ENCODE assay signal across 1 cellular context in the genomic region with DNA sequence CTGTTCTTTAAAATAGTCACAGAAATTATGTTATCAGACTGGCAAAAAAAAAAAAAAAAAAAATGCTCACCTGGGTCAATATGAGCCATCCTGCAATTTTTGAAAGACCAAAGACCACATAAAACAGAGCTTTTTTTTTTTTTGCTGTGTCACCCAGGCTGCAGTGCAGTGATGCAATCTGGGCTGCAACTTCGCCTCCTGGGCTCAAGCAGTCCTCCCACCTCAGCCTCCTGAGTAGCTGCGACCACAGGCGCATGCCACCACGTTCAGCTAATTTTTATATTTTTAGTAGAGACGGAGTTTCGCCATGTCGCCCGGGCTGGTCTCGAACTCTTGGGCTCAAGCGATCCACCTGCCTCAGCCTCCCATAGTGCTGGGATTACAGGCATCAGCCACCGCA.
TF ChIP-seq lines count a peak whose summit lies in the region.

No MANE protein-coding gene starts in this region.

TF ChIP-seq in HepG2, 621 proteins besides CTCF, POLR2A, EP300 and RAD21 (continued from another document and continues in another):
- TF ChIP-seq, protein P1, sequence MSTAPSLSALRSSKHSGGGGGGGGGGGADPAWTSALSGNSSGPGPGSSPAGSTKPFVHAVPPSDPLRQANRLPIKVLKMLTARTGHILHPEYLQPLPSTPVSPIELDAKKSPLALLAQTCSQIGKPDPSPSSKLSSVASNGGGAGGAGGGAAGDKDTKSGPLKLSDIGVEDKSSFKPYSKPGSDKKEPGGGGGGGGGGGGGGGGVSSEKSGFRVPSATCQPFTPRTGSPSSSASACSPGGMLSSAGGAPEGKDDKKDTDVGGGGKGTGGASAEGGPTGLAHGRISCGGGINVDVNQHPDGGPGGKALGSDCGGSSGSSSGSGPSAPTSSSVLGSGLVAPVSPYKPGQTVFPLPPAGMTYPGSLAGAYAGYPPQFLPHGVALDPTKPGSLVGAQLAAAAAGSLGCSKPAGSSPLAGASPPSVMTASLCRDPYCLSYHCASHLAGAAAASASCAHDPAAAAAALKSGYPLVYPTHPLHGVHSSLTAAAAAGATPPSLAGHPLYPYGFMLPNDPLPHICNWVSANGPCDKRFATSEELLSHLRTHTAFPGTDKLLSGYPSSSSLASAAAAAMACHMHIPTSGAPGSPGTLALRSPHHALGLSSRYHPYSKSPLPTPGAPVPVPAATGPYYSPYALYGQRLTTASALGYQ (CRISPR knock-in tag; IDR thresholded peaks at IDR 0.05) = 0 out of 2 replicates have a peak, but pooled peaks have one; percentile 27
- TF ChIP-seq, protein P2, sequence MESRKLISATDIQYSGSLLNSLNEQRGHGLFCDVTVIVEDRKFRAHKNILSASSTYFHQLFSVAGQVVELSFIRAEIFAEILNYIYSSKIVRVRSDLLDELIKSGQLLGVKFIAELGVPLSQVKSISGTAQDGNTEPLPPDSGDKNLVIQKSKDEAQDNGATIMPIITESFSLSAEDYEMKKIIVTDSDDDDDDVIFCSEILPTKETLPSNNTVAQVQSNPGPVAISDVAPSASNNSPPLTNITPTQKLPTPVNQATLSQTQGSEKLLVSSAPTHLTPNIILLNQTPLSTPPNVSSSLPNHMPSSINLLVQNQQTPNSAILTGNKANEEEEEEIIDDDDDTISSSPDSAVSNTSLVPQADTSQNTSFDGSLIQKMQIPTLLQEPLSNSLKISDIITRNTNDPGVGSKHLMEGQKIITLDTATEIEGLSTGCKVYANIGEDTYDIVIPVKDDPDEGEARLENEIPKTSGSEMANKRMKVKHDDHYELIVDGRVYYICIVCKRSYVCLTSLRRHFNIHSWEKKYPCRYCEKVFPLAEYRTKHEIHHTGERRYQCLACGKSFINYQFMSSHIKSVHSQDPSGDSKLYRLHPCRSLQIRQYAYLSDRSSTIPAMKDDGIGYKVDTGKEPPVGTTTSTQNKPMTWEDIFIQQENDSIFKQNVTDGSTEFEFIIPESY (CRISPR knock-in tag; IDR thresholded peaks at IDR 0.05) = peak; percentile 80
- TF ChIP-seq CREM (IDR thresholded peaks at IDR 0.05) (peak; percentile 50; the same call in 1 of the 2 replicates), CREM (CRISPR knock-in tag; IDR thresholded peaks at IDR 0.05) (no peak), KDM2A (CRISPR knock-in tag; IDR thresholded peaks at IDR 0.05; ENCODE audit: borderline replicate concordance, low read depth) (0 out of 2 replicates have a peak, but pooled peaks have one; percentile 20), TEAD3 (CRISPR knock-in tag; optimal IDR thresholded peaks at IDR 0.05; ENCODE audit: borderline replicate concordance) (peak; percentile 47), KLF11 (CRISPR knock-in tag; IDR thresholded peaks at IDR 0.05) (no peak), SOX6 (IDR thresholded peaks at IDR 0.05) (no peak), SOX6 (CRISPR knock-in tag; IDR thresholded peaks at IDR 0.05) (peak; percentile 78), BRD4 (CRISPR knock-in tag; IDR thresholded peaks at IDR 0.05) (peak; percentile 75; the same call in 1 of the 2 replicates), ZBTB8A (CRISPR knock-in tag; IDR thresholded peaks at IDR 0.05; ENCODE audit: borderline replicate concordance, low read depth) (no peak), ZSCAN9 (CRISPR knock-in tag; IDR thresholded peaks at IDR 0.05; ENCODE audit: borderline replicate concordance) (no peak), ARNT (IDR thresholded peaks at IDR 0.05) (no peak), ZBTB20 (CRISPR knock-in tag; IDR thresholded peaks at IDR 0.05; ENCODE audit: borderline replicate concordance, low read depth) (peak; percentile 67; the same call in 1 of the 2 replicates), ZNF33B (CRISPR knock-in tag; IDR thresholded peaks at IDR 0.05) (no peak), SUZ12 (IDR thresholded peaks at IDR 0.05; ENCODE audit: low read depth, low read length) (no peak), ZMYM3 (CRISPR knock-in tag; IDR thresholded peaks at IDR 0.05) (peak; percentile 96), NCOR1 (IDR thresholded peaks at IDR 0.05; ENCODE audit: borderline replicate concordance, low read length) (peak; percentile 43; the same call in 1 of the 2 replicates), TAF1 (CRISPR knock-in tag; IDR thresholded peaks at IDR 0.05) (no peak), MYC (CRISPR knock-in tag; IDR thresholded peaks at IDR 0.05; ENCODE audit: borderline replicate concordance) (no peak), SALL1 (CRISPR knock-in tag; IDR thresholded peaks at IDR 0.05) (peak; percentile 97), PITX1 (CRISPR knock-in tag; IDR thresholded peaks at IDR 0.05) (0 out of 2 replicates have a peak, but pooled peaks have one; percentile 29), RXRB (CRISPR knock-in tag; IDR thresholded peaks at IDR 0.05; ENCODE audit: borderline replicate concordance) (peak; percentile 67; the same call in 1 of the 2 replicates), BCL6 (CRISPR knock-in tag; IDR thresholded peaks at IDR 0.05) (0 out of 2 replicates have a peak, but pooled peaks have one; percentile 17), CAMTA2 (CRISPR knock-in tag; IDR thresholded peaks at IDR 0.05; ENCODE audit: borderline replicate concordance) (no peak)
- TF ChIP-seq, protein P3, sequence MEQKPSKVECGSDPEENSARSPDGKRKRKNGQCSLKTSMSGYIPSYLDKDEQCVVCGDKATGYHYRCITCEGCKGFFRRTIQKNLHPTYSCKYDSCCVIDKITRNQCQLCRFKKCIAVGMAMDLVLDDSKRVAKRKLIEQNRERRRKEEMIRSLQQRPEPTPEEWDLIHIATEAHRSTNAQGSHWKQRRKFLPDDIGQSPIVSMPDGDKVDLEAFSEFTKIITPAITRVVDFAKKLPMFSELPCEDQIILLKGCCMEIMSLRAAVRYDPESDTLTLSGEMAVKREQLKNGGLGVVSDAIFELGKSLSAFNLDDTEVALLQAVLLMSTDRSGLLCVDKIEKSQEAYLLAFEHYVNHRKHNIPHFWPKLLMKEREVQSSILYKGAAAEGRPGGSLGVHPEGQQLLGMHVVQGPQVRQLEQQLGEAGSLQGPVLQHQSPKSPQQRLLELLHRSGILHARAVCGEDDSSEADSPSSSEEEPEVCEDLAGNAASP (CRISPR knock-in tag; IDR thresholded peaks at IDR 0.05; ENCODE audit: borderline replicate concordance) = no peak
- TF ChIP-seq, protein P4, sequence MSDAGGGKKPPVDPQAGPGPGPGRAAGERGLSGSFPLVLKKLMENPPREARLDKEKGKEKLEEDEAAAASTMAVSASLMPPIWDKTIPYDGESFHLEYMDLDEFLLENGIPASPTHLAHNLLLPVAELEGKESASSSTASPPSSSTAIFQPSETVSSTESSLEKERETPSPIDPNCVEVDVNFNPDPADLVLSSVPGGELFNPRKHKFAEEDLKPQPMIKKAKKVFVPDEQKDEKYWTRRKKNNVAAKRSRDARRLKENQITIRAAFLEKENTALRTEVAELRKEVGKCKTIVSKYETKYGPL (CRISPR knock-in tag; IDR thresholded peaks at IDR 0.05) = no peak
- TF ChIP-seq, protein P5, sequence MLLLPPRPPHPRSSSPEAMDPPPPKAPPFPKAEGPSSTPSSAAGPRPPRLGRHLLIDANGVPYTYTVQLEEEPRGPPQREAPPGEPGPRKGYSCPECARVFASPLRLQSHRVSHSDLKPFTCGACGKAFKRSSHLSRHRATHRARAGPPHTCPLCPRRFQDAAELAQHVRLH (CRISPR knock-in tag; IDR thresholded peaks at IDR 0.05; ENCODE audit: borderline replicate concordance, low read depth) = 0 out of 2 replicates have a peak, but pooled peaks have one; percentile 65
- TF ChIP-seq, protein P6, sequence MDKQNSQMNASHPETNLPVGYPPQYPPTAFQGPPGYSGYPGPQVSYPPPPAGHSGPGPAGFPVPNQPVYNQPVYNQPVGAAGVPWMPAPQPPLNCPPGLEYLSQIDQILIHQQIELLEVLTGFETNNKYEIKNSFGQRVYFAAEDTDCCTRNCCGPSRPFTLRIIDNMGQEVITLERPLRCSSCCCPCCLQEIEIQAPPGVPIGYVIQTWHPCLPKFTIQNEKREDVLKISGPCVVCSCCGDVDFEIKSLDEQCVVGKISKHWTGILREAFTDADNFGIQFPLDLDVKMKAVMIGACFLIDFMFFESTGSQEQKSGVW (CRISPR knock-in tag; IDR thresholded peaks at IDR 0.05; ENCODE audit: borderline replicate concordance) = no peak
- TF ChIP-seq, protein P7, sequence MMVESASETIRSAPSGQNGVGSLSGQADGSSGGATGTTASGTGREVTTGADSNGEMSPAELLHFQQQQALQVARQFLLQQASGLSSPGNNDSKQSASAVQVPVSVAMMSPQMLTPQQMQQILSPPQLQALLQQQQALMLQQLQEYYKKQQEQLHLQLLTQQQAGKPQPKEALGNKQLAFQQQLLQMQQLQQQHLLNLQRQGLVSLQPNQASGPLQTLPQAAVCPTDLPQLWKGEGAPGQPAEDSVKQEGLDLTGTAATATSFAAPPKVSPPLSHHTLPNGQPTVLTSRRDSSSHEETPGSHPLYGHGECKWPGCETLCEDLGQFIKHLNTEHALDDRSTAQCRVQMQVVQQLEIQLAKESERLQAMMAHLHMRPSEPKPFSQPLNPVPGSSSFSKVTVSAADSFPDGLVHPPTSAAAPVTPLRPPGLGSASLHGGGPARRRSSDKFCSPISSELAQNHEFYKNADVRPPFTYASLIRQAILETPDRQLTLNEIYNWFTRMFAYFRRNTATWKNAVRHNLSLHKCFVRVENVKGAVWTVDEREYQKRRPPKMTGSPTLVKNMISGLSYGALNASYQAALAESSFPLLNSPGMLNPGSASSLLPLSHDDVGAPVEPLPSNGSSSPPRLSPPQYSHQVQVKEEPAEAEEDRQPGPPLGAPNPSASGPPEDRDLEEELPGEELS (CRISPR knock-in tag; IDR thresholded peaks at IDR 0.05) = peak; percentile 50; the same call in 1 of the 2 replicates
- TF ChIP-seq, protein P8, sequence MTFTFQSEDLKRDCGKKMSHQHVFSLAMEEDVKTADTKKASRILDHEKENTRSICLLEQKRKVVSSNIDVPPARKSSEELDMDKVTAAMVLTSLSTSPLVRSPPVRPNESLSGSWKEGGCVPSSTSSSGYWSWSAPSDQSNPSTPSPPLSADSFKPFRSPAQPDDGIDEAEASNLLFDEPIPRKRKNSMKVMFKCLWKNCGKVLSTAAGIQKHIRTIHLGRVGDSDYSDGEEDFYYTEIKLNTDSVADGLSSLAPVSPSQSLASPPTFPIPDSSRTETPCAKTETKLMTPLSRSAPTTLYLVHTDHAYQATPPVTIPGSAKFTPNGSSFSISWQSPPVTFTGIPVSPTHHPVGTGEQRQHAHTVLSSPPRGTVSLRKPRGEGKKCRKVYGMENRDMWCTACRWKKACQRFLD (CRISPR knock-in tag; IDR thresholded peaks at IDR 0.05; ENCODE audit: borderline replicate concordance) = no peak
- TF ChIP-seq, protein P9, sequence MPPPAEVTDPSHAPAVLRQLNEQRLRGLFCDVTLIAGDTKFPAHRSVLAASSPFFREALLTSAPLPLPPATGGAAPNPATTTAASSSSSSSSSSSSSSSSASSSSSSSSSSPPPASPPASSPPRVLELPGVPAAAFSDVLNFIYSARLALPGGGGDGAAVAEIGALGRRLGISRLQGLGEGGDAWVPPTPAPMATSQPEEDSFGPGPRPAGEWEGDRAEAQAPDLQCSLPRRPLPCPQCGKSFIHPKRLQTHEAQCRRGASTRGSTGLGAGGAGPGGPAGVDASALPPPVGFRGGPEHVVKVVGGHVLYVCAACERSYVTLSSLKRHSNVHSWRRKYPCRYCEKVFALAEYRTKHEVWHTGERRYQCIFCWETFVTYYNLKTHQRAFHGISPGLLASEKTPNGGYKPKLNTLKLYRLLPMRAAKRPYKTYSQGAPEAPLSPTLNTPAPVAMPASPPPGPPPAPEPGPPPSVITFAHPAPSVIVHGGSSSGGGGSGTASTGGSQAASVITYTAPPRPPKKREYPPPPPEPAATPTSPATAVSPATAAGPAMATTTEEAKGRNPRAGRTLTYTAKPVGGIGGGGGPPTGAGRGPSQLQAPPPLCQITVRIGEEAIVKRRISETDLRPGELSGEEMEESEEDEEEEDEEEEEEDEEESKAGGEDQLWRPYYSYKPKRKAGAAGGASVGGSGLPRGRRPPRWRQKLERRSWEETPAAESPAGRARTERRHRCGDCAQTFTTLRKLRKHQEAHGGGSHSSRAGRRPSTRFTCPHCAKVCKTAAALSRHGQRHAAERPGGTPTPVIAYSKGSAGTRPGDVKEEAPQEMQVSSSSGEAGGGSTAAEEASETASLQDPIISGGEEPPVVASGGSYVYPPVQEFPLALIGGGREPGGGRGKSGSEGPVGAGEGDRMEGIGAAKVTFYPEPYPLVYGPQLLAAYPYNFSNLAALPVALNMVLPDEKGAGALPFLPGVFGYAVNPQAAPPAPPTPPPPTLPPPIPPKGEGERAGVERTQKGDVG (CRISPR knock-in tag; IDR thresholded peaks at IDR 0.05; ENCODE audit: borderline replicate concordance) = peak; percentile 63; the same call in 1 of the 2 replicates
- TF ChIP-seq, protein P10, sequence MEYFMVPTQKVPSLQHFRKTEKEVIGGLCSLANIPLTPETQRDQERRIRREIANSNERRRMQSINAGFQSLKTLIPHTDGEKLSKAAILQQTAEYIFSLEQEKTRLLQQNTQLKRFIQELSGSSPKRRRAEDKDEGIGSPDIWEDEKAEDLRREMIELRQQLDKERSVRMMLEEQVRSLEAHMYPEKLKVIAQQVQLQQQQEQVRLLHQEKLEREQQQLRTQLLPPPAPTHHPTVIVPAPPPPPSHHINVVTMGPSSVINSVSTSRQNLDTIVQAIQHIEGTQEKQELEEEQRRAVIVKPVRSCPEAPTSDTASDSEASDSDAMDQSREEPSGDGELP (IDR thresholded peaks at IDR 0.05; ENCODE audit: borderline replicate concordance, low read depth) = peak; percentile 87
- TF ChIP-seq, protein P11, sequence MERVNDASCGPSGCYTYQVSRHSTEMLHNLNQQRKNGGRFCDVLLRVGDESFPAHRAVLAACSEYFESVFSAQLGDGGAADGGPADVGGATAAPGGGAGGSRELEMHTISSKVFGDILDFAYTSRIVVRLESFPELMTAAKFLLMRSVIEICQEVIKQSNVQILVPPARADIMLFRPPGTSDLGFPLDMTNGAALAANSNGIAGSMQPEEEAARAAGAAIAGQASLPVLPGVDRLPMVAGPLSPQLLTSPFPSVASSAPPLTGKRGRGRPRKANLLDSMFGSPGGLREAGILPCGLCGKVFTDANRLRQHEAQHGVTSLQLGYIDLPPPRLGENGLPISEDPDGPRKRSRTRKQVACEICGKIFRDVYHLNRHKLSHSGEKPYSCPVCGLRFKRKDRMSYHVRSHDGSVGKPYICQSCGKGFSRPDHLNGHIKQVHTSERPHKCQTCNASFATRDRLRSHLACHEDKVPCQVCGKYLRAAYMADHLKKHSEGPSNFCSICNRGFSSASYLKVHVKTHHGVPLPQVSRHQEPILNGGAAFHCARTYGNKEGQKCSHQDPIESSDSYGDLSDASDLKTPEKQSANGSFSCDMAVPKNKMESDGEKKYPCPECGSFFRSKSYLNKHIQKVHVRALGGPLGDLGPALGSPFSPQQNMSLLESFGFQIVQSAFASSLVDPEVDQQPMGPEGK (CRISPR knock-in tag; IDR thresholded peaks at IDR 0.05) = no peak
- TF ChIP-seq, protein P12, sequence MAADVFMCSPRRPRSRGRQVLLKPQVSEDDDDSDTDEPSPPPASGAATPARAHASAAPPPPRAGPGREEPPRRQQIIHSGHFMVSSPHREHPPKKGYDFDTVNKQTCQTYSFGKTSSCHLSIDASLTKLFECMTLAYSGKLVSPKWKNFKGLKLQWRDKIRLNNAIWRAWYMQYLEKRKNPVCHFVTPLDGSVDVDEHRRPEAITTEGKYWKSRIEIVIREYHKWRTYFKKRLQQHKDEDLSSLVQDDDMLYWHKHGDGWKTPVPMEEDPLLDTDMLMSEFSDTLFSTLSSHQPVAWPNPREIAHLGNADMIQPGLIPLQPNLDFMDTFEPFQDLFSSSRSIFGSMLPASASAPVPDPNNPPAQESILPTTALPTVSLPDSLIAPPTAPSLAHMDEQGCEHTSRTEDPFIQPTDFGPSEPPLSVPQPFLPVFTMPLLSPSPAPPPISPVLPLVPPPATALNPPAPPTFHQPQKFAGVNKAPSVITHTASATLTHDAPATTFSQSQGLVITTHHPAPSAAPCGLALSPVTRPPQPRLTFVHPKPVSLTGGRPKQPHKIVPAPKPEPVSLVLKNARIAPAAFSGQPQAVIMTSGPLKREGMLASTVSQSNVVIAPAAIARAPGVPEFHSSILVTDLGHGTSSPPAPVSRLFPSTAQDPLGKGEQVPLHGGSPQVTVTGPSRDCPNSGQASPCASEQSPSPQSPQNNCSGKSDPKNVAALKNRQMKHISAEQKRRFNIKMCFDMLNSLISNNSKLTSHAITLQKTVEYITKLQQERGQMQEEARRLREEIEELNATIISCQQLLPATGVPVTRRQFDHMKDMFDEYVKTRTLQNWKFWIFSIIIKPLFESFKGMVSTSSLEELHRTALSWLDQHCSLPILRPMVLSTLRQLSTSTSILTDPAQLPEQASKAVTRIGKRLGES (CRISPR knock-in tag; IDR thresholded peaks at IDR 0.05; ENCODE audit: borderline replicate concordance) = no peak
